Comparison of ENCODE assay signal across 8 cellular contexts in genomic region chrX:16712116-16712824, GRCh38. TPM values are rescaled to one million over a fixed set of nuclear protein-coding genes. Genes with fewer than 3 reads are reported as not detected.
DNase-seq lines count a peak whose midpoint lies in the region; ATAC-seq and TF ChIP-seq lines count a peak whose summit lies in the region.

Gene CTPS2, minus strand, starts transcription at chrX:16712669. Its CDS starts 9,767 bp downstream, at chrX:16702902.

- H3K9ac ChIP-seq in endocrine pancreas (ENCODE audit: control insufficient read depth, insufficient read depth, low read length) (peak within 1 kb of the TSS; percentile 30), mesenchymal stem cell (ENCODE audit: low read length) (peak within 1 kb of the TSS; percentile 88)

- POLR2A ChIA-PET in activated CD8-positive, alpha-beta T cell treated with anti-CD3 and anti-CD28 coated beads for 36 hours (lab: Charles Lee), result no interaction called here

- peak within 1 kb of the TSS; percentile 53 for H3K27ac ChIP-seq in mesenchymal stem cell (ENCODE audit: low read length, poor library complexity, severe bottlenecking)

- CTCF ChIA-PET in activated CD8-positive, alpha-beta T cell treated with anti-CD3 and anti-CD28 coated beads for 36 hours (lab: Charles Lee), result no interaction called here

- H2BK15ac ChIP-seq in mesenchymal stem cell (ENCODE audit: low read depth, poor library complexity, severe bottlenecking), result no peak within 1 kb of the TSS

- H3K36me3 Mint-ChIP-seq in activated CD8-positive, alpha-beta T cell treated with anti-CD3 and anti-CD28 coated beads for 36 hours (ENCODE audit: low read depth), result no peaks in the 10 kb centered on the region
- H3K36me3 Mint-ChIP-seq in stimulated activated effector memory CD8-positive, alpha-beta T cell treated with anti-CD3 and anti-CD28 coated beads, Interleukin-12 subunit alpha, Interleukin-12 subunit beta, amount 100 ng/mL, for 72 hours, result no peaks in the 10 kb centered on the region

- peak within 1 kb of the TSS; percentile 18 for H4K91ac ChIP-seq in mesenchymal stem cell (ENCODE audit: low read length)

- peak within 1 kb of the TSS; percentile 76 to 83 for H3K18ac ChIP-seq in mesenchymal stem cell (ENCODE audit: low read depth in 1 of 2, low read length in 2 of 2)

- no peaks in the 10 kb centered on the region for H3K9me3 Mint-ChIP-seq in activated CD8-positive, alpha-beta T cell treated with anti-CD3 and anti-CD28 coated beads for 36 hours
- no peaks in the 10 kb centered on the region for H3K9me3 Mint-ChIP-seq in stimulated activated effector memory CD8-positive, alpha-beta T cell treated with anti-CD3 and anti-CD28 coated beads, Interleukin-12 subunit alpha, Interleukin-12 subunit beta, amount 100 ng/mL, for 72 hours

- peak within 1 kb of the TSS; percentile 73 for H2BK120ac ChIP-seq in mesenchymal stem cell (ENCODE audit: low read depth, low read length)

- peak within 1 kb of the TSS; percentile 82 for H3K4me3 Mint-ChIP-seq in activated CD8-positive, alpha-beta T cell treated with anti-CD3 and anti-CD28 coated beads for 36 hours
- H3K4me3 Mint-ChIP-seq in stimulated activated effector memory CD8-positive, alpha-beta T cell treated with anti-CD3 and anti-CD28 coated beads, Interleukin-12 subunit alpha, Interleukin-12 subunit beta, amount 100 ng/mL, for 72 hours, result peak within 1 kb of the TSS; percentile 78

- peak within 1 kb of the TSS in 1 of 2 experiments; percentile 59 for H3K23ac ChIP-seq in mesenchymal stem cell (ENCODE audit: low read length in 2 of 2)

- no peaks in the 10 kb centered on the region for H3K4me1 ChIP-seq in endocrine pancreas (ENCODE audit: control insufficient read depth, insufficient read depth, low read length)
- H3K4me1 ChIP-seq in mesenchymal stem cell (ENCODE audit: control insufficient read depth, insufficient read depth, low read depth, low read length), result no peaks in the 10 kb centered on the region

- H4K8ac ChIP-seq in mesenchymal stem cell (ENCODE audit: low read length), result peak within 1 kb of the TSS; percentile 72

- peak within 1 kb of the TSS; percentile 80 for H3K27ac Mint-ChIP-seq in activated CD8-positive, alpha-beta T cell treated with anti-CD3 and anti-CD28 coated beads for 36 hours
- peak within 1 kb of the TSS; percentile 87 for H3K27ac Mint-ChIP-seq in stimulated activated effector memory CD8-positive, alpha-beta T cell treated with anti-CD3 and anti-CD28 coated beads, Interleukin-12 subunit alpha, Interleukin-12 subunit beta, amount 100 ng/mL, for 72 hours

- H3K9me3 ChIP-seq in endocrine pancreas (ENCODE audit: control insufficient read depth, low read length), result no peaks in the 10 kb centered on the region
- no peaks in the 10 kb centered on the region for H3K9me3 ChIP-seq in mesenchymal stem cell (ENCODE audit: control insufficient read depth, low read length)

- ATAC-seq in GM18520 (IDR thresholded peaks at IDR 0.05; ENCODE audit: unreplicated experiment), result peak; percentile 58
- ATAC-seq in HG02981 (IDR thresholded peaks at IDR 0.05; ENCODE audit: unreplicated experiment), result peak; percentile 83
- peak; percentile 90 for ATAC-seq in activated CD8-positive, alpha-beta T cell treated with anti-CD3 and anti-CD28 coated beads for 36 hours
- ATAC-seq in stimulated activated effector memory CD8-positive, alpha-beta T cell treated with anti-CD3 and anti-CD28 coated beads, Interleukin-12 subunit alpha, Interleukin-12 subunit beta, amount 100 ng/mL, for 72 hours, result peak; percentile 95

- intact Hi-C loops in activated CD8-positive, alpha-beta T cell treated with anti-CD3 and anti-CD28 coated beads for 36 hours (cut with micrococcal nuclease), result loop anchor here (10.0 kb wide), 1 partner anchor 73 kb away; the partner anchor contains the start of gene TXLNG

- H3K79me1 ChIP-seq in mesenchymal stem cell (replicated peaks; ENCODE audit: low read length, poor library complexity, severe bottlenecking), result no peaks in the 10 kb centered on the region

- peak within 1 kb of the TSS; percentile 31 for H2BK5ac ChIP-seq in mesenchymal stem cell (ENCODE audit: low read depth, low read length, poor library complexity, severe bottlenecking)

- H3K27me3 ChIP-seq in endocrine pancreas (ENCODE audit: control insufficient read depth, insufficient read depth, low read length), result no peaks in the 10 kb centered on the region
- H3K27me3 ChIP-seq in mesenchymal stem cell (ENCODE audit: control insufficient read depth in 1 of 2, insufficient read depth in 1 of 2, low read length in 2 of 2), result peaks cover 0 to 29% of the 10 kb centered on the region in 2 experiments

- H3K4me3 ChIP-seq in AG09309 (ENCODE audit: control insufficient read depth, low read depth, low read length) (peak within 1 kb of the TSS; percentile 51), endocrine pancreas (ENCODE audit: control insufficient read depth, insufficient read depth, low read length) (peak within 1 kb of the TSS; percentile 64), mesenchymal stem cell (ENCODE audit: insufficient read depth in 1 of 2, low read depth in 1 of 2, low read length in 2 of 2) (peak within 1 kb of the TSS; percentile 76 to 85)

- H3K4me2 ChIP-seq in mesenchymal stem cell (ENCODE audit: low read length, poor library complexity, severe bottlenecking), result peak within 1 kb of the TSS; percentile 72

- peak within 1 kb of the TSS in 1 of 2 experiments; percentile 82 for H3K4ac ChIP-seq in mesenchymal stem cell (ENCODE audit: low read depth in 1 of 2, low read length in 2 of 2)

- peak within 1 kb of the TSS in 1 of 2 experiments; percentile 32 for H3K14ac ChIP-seq in mesenchymal stem cell (ENCODE audit: low read length in 2 of 2)

- H3K27me3 Mint-ChIP-seq in activated CD8-positive, alpha-beta T cell treated with anti-CD3 and anti-CD28 coated beads for 36 hours, result no peaks in the 10 kb centered on the region

- H3K36me3 ChIP-seq in endocrine pancreas (ENCODE audit: control insufficient read depth, insufficient read depth, low read length), result no peaks in the 10 kb centered on the region
- H3K36me3 ChIP-seq in mesenchymal stem cell (ENCODE audit: control insufficient read depth in 1 of 2, insufficient read depth in 2 of 2, low read depth in 1 of 2, low read length in 2 of 2), result no peaks in the 10 kb centered on the region

- DNase-seq in AG09309 (ENCODE audit: low read depth) (no peak), NCI-H510A (lab: John Stamatoyannopoulos, UW) (peak; percentile 32), mesenchymal stem cell (peak; percentile 66)
- peak; percentile 64 for DNase-seq in activated CD8-positive, alpha-beta T cell treated with anti-CD3 and anti-CD28 coated beads for 36 hours
- DNase-seq in stimulated activated effector memory CD8-positive, alpha-beta T cell treated with anti-CD3 and anti-CD28 coated beads, Interleukin-12 subunit alpha, Interleukin-12 subunit beta, amount 100 ng/mL, for 72 hours (ENCODE audit: low spot score in 2 of 2), result peak; percentile 21 to 68

- H2BK12ac ChIP-seq in mesenchymal stem cell (ENCODE audit: low read length in 2 of 2), result no peak within 1 kb of the TSS

- peak within 1 kb of the TSS; percentile 71 for H2AFZ ChIP-seq in mesenchymal stem cell (ENCODE audit: low read depth, low read length)

- 2% methylated on average over 22 of the region's 62 CpGs for WGBS in mesenchymal stem cell

- H3K4me1 Mint-ChIP-seq in activated CD8-positive, alpha-beta T cell treated with anti-CD3 and anti-CD28 coated beads for 36 hours (ENCODE audit: low read depth), result peaks cover 16% of the 10 kb centered on the region
- H3K4me1 Mint-ChIP-seq in stimulated activated effector memory CD8-positive, alpha-beta T cell treated with anti-CD3 and anti-CD28 coated beads, Interleukin-12 subunit alpha, Interleukin-12 subunit beta, amount 100 ng/mL, for 72 hours, result no peaks in the 10 kb centered on the region

- no peak within 1 kb of the TSS for H2AK5ac ChIP-seq in mesenchymal stem cell (ENCODE audit: low read length, severe bottlenecking)

- no peak for TF ChIP-seq CTCF in AG09309 (IDR thresholded peaks at IDR 0.05; ENCODE audit: control insufficient read depth, insufficient read depth, low read depth, low read length, missing control alignments)
- no peak for TF ChIP-seq CTCF in activated CD8-positive, alpha-beta T cell treated with anti-CD3 and anti-CD28 coated beads for 36 hours (IDR thresholded peaks at IDR 0.05)

RNA-seq across cellular contexts. Expression of gene CTPS2, which starts in this region (rescaled TPM):
- total RNA-seq in activated CD8-positive, alpha-beta T cell treated with anti-CD3 and anti-CD28 coated beads for 36 hours, result 1 to 10 TPM; 6.2 to 6.7 TPM
- 7.2 TPM for polyA plus RNA-seq in mesenchymal stem cell (2013, experiment 1 of 2)
- 7.0 TPM for polyA plus RNA-seq in mesenchymal stem cell (2013, experiment 2 of 2)
